In the genomic region with DNA sequence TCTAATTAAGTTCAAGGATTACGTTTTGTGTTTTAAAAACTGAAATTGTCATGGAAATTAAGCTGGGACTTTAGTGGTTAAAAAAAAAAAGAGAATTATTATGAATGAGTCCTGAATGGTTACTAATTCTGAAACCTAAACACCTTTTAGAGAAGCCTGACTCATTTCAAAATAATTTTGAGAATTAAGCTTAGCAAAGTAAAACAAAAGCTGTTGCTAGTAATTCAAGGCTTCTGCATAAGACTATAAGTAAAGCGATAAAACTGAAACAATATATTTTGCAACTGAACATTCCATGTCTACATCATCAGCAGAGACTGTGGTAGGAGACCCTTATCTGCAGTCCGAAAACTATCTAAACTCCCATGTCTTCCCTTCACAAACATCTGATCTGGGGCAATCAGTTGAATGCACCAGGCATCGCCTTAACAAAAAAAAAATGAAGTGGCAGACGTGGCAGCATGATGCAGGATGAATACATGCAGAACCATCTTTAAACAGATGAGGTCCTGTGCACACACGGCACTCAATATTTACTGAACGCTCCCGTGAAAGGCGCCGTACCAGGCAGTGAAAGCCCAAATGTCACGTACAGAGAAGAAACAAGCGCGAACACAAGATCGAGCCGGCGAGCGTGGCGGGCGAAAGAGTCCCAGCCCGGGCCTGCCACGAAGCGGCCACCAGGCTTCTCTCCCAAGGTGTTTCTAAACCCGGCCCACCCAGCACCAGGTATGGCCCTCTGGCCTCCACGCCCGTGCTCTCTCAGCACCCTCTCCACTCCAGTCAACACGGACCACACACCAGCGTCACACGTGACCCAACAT, we compare ENCODE assay signal across 8 cellular contexts.
DNase-seq lines count a peak whose midpoint lies in the region; FAIRE-seq and TF ChIP-seq lines count a peak whose summit lies in the region.

No MANE protein-coding gene starts in this region.

- H3K27me3 Mint-ChIP-seq in activated CD4-positive, alpha-beta T cell treated with anti-CD3 and anti-CD28 coated beads, Interleukin-2, amount 10 ng/mL, durations not matched to agents 24 days and 14 days: no peaks in the 10 kb centered on the region
- peaks cover 3% of the 10 kb centered on the region for H3K27me3 Mint-ChIP-seq in endodermal cell (ENCODE audit: insufficient read depth)

- peaks cover 96% of the 10 kb centered on the region for H3K79me2 ChIP-seq in osteoblast (ENCODE audit: insufficient read depth, low read length)

- peaks cover 79% of the 10 kb centered on the region for H3K4me1 Mint-ChIP-seq in activated CD4-positive, alpha-beta T cell treated with anti-CD3 and anti-CD28 coated beads, Interleukin-2, amount 10 ng/mL, durations not matched to agents 24 days and 14 days
- H3K4me1 Mint-ChIP-seq in endodermal cell: peaks cover 46% of the 10 kb centered on the region

- H3K36me3 Mint-ChIP-seq in activated CD4-positive, alpha-beta T cell treated with anti-CD3 and anti-CD28 coated beads, Interleukin-2, amount 10 ng/mL, durations not matched to agents 24 days and 14 days (ENCODE audit: low read depth): peaks cover 50% of the 10 kb centered on the region
- peaks cover 2% of the 10 kb centered on the region for H3K36me3 Mint-ChIP-seq in endodermal cell (ENCODE audit: low read depth)

- FAIRE-seq in HTR-8/SVneo (lab: Jason Lieb, UNC): no peak

- 94 to 96% methylated on average over 18 to 28 of the region's 28 CpGs for WGBS in endodermal cell (ENCODE audit: insufficient coverage in 1 of 2, insufficient read length in 1 of 2), 2 experiments

- H3K9me3 ChIP-seq in endodermal cell (ENCODE audit: control insufficient read depth, low read length) (no peaks in the 10 kb centered on the region), osteoblast (ENCODE audit: low read depth, low read length) (no peaks in the 10 kb centered on the region)

- H4K20me1 ChIP-seq in osteoblast (ENCODE audit: insufficient read depth, low read length): no peaks in the 10 kb centered on the region

- peak overlapping the region; percentile 67 for H3K4me3 Mint-ChIP-seq in activated CD4-positive, alpha-beta T cell treated with anti-CD3 and anti-CD28 coated beads, Interleukin-2, amount 10 ng/mL, durations not matched to agents 24 days and 14 days
- no peak overlapping the region for H3K4me3 Mint-ChIP-seq in endodermal cell

- H3K27ac Mint-ChIP-seq in activated CD4-positive, alpha-beta T cell treated with anti-CD3 and anti-CD28 coated beads, Interleukin-2, amount 10 ng/mL, durations not matched to agents 24 days and 14 days: peak overlapping the region; percentile 91
- H3K27ac Mint-ChIP-seq in endodermal cell: peak overlapping the region; percentile 11

- TF ChIP-seq CTCF in endodermal cell (conservative IDR thresholded peaks at IDR 0.05) (no peak), osteoblast (IDR thresholded peaks at IDR 0.05; ENCODE audit: extremely low read depth, low read depth, low read length) (no peak)

- peak overlapping the region; percentile 83 for H3K4me2 ChIP-seq in osteoblast (ENCODE audit: insufficient read depth, low read length)

- H3K4me1 ChIP-seq in endodermal cell (ENCODE audit: control insufficient read depth, insufficient read depth, low read length) (peaks cover 11% of the 10 kb centered on the region), osteoblast (ENCODE audit: insufficient read depth, low read length) (peaks cover 58% of the 10 kb centered on the region)

- H3K27ac ChIP-seq in endodermal cell (ENCODE audit: low read depth, low read length) (no peak overlapping the region), osteoblast (ENCODE audit: low read depth, low read length) (peak overlapping the region; percentile 99)

- peak overlapping the region; percentile 2 for H2AFZ ChIP-seq in osteoblast (ENCODE audit: low read length)

- H3K36me3 ChIP-seq in endodermal cell (ENCODE audit: control insufficient read depth, insufficient read depth, low read length) (peaks cover 6% of the 10 kb centered on the region), osteoblast (ENCODE audit: insufficient read depth, low read length) (peaks cover 16% of the 10 kb centered on the region)

- H3K9me3 Mint-ChIP-seq in activated CD4-positive, alpha-beta T cell treated with anti-CD3 and anti-CD28 coated beads, Interleukin-2, amount 10 ng/mL, durations not matched to agents 24 days and 14 days: no peaks in the 10 kb centered on the region
- H3K9me3 Mint-ChIP-seq in endodermal cell: no peaks in the 10 kb centered on the region

- intact Hi-C loops in activated CD4-positive, alpha-beta T cell treated with anti-CD3 and anti-CD28 coated beads, Interleukin-2, amount 10 ng/mL, durations not matched to agents 24 days and 14 days (cut with micrococcal nuclease): loop anchor here (1.0 to 5.0 kb wide), 4 partner anchors 12 to 64 kb away; a partner anchor contains a TSS

- no peaks in the 10 kb centered on the region for H3K27me3 ChIP-seq in endodermal cell (ENCODE audit: control insufficient read depth, insufficient read depth, low read length, poor library complexity, severe bottlenecking)
- no peaks in the 10 kb centered on the region for H3K27me3 ChIP-seq in osteoblast (ENCODE audit: insufficient read depth, low read length)

- no peak overlapping the region for H3K4me3 ChIP-seq in endodermal cell (ENCODE audit: low read length)
- peak overlapping the region; percentile 66 for H3K4me3 ChIP-seq in osteoblast (ENCODE audit: insufficient read depth, low read length)

- DNase-seq in activated CD4-positive, alpha-beta T cell treated with anti-CD3 and anti-CD28 coated beads, Interleukin-2, amount 10 ng/mL, durations not matched to agents 24 days and 14 days: no peak
- DNase-seq in activated CD4-positive, alpha-beta T cell treated with anti-CD3 and anti-CD28 coated beads for 4 hours: no peak
- DNase-seq in HTR-8/SVneo (ENCODE audit: insufficient read length, low spot score) (peak; percentile 13), endodermal cell (peak; percentile 49), osteoblast (ENCODE audit: insufficient read length, low spot score, missing footprints) (peak; percentile 87), RKO (ENCODE audit: low spot score) (no peak), HT-29 (ENCODE audit: low spot score) (no peak), NOMO-1 treated with dmso at 0.1 percent for 144 hours (lab: John Stamatoyannopoulos, UW; ENCODE audit: unreplicated experiment) (no peak)

- H3K9ac ChIP-seq in endodermal cell (ENCODE audit: extremely low read depth, low read length, poor library complexity, severe bottlenecking): no peak overlapping the region

Comparison
In these comparisons a context has a peak if more than half of its experiments do, and no peak if none do; other contexts are left out.
1. DNase-seq: peak in HTR-8/SVneo (single experiment), endodermal cell (single experiment) and osteoblast (single experiment); none in activated CD4-positive, alpha-beta T cell treated with anti-CD3 and anti-CD28 coated beads, Interleukin-2, amount 10 ng/mL, durations not matched to agents 24 days and 14 days (single experiment), activated CD4-positive, alpha-beta T cell treated with anti-CD3 and anti-CD28 coated beads for 4 hours (0 of 2), RKO (single experiment), HT-29 (single experiment) and NOMO-1 treated with dmso at 0.1 percent for 144 hours (single experiment).